Comparison of ENCODE assay signal across 1 cellular context in the genomic region with DNA sequence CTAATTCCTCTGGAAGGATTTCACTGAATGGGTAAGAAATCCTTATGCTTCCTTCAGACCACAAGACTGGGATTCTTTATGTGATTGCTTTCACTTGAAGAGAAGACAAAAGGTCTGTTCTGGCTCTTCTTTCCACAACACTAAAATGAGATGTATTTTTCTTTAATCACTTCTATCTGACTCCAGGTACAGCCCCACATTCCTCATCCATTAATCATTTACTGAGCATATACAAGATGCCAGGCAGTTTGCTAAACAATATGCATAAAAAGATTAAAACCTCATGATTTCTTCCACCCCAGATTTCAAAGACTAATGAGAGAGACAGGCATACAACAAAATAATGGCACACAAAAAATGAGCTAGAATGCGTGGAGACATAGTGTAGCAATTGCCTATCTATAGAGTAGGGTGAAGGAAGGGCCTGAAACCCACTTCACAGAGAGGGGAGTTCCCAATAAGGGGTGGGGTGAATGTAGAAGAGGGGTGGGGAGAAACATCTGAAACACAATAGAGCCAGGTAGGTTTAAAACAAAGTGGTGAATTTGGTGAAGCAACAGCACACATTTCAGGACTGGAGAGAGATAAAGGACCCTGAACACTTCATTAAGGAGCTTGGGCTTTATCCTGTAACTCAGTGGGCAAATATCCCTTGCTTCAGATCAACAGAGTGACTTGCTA.
TF ChIP-seq lines count a peak whose summit lies in the region.

No MANE protein-coding gene starts in this region.

TF ChIP-seq in GM23338, 12 proteins besides CTCF, POLR2A, EP300 and RAD21:
- TF ChIP-seq, protein P1, sequence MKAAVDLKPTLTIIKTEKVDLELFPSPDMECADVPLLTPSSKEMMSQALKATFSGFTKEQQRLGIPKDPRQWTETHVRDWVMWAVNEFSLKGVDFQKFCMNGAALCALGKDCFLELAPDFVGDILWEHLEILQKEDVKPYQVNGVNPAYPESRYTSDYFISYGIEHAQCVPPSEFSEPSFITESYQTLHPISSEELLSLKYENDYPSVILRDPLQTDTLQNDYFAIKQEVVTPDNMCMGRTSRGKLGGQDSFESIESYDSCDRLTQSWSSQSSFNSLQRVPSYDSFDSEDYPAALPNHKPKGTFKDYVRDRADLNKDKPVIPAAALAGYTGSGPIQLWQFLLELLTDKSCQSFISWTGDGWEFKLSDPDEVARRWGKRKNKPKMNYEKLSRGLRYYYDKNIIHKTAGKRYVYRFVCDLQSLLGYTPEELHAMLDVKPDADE (IDR thresholded peaks at IDR 0.05), result no peak
- no peak for TF ChIP-seq EZH2 (IDR thresholded peaks at IDR 0.05; ENCODE audit: low read depth, unreplicated experiment)
- TF ChIP-seq ZNF331 (CRISPR knock-in tag; IDR thresholded peaks at IDR 0.05; ENCODE audit: low read depth), result no peak
- no peak for TF ChIP-seq STAT1 (IDR thresholded peaks at IDR 0.05; ENCODE audit: unreplicated experiment)
- TF ChIP-seq POLR2AphosphoS5 (IDR thresholded peaks at IDR 0.05; ENCODE audit: low read depth), result no peak
- TF ChIP-seq, protein P2, sequence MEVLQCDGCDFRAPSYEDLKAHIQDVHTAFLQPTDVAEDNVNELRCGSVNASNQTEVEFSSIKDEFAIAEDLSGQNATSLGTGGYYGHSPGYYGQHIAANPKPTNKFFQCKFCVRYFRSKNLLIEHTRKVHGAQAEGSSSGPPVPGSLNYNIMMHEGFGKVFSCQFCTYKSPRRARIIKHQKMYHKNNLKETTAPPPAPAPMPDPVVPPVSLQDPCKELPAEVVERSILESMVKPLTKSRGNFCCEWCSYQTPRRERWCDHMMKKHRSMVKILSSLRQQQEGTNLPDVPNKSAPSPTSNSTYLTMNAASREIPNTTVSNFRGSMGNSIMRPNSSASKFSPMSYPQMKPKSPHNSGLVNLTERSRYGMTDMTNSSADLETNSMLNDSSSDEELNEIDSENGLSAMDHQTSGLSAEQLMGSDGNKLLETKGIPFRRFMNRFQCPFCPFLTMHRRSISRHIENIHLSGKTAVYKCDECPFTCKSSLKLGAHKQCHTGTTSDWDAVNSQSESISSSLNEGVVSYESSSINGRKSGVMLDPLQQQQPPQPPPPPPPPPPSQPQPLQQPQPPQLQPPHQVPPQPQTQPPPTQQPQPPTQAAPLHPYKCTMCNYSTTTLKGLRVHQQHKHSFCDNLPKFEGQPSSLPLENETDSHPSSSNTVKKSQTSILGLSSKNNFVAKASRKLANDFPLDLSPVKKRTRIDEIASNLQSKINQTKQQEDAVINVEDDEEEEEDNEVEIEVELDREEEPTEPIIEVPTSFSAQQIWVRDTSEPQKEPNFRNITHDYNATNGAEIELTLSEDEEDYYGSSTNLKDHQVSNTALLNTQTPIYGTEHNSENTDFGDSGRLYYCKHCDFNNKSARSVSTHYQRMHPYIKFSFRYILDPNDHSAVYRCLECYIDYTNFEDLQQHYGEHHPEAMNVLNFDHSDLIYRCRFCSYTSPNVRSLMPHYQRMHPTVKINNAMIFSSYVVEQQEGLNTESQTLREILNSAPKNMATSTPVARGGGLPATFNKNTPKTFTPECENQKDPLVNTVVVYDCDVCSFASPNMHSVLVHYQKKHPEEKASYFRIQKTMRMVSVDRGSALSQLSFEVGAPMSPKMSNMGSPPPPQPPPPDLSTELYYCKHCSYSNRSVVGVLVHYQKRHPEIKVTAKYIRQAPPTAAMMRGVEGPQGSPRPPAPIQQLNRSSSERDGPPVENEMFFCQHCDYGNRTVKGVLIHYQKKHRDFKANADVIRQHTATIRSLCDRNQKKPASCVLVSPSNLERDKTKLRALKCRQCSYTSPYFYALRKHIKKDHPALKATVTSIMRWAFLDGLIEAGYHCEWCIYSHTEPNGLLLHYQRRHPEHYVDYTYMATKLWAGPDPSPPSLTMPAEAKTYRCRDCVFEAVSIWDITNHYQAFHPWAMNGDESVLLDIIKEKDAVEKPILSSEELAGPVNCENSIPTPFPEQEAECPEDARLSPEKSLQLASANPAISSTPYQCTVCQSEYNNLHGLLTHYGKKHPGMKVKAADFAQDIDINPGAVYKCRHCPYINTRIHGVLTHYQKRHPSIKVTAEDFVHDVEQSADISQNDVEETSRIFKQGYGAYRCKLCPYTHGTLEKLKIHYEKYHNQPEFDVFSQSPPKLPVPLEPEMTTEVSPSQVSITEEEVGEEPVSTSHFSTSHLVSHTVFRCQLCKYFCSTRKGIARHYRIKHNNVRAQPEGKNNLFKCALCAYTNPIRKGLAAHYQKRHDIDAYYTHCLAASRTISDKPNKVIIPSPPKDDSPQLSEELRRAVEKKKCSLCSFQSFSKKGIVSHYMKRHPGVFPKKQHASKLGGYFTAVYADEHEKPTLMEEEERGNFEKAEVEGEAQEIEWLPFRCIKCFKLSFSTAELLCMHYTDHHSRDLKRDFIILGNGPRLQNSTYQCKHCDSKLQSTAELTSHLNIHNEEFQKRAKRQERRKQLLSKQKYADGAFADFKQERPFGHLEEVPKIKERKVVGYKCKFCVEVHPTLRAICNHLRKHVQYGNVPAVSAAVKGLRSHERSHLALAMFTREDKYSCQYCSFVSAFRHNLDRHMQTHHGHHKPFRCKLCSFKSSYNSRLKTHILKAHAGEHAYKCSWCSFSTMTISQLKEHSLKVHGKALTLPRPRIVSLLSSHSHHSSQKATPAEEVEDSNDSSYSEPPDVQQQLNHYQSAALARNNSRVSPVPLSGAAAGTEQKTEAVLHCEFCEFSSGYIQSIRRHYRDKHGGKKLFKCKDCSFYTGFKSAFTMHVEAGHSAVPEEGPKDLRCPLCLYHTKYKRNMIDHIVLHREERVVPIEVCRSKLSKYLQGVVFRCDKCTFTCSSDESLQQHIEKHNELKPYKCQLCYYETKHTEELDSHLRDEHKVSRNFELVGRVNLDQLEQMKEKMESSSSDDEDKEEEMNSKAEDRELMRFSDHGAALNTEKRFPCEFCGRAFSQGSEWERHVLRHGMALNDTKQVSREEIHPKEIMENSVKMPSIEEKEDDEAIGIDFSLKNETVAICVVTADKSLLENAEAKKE (CRISPR knock-in tag; IDR thresholded peaks at IDR 0.05), result no peak
- TF ChIP-seq, protein P3, sequence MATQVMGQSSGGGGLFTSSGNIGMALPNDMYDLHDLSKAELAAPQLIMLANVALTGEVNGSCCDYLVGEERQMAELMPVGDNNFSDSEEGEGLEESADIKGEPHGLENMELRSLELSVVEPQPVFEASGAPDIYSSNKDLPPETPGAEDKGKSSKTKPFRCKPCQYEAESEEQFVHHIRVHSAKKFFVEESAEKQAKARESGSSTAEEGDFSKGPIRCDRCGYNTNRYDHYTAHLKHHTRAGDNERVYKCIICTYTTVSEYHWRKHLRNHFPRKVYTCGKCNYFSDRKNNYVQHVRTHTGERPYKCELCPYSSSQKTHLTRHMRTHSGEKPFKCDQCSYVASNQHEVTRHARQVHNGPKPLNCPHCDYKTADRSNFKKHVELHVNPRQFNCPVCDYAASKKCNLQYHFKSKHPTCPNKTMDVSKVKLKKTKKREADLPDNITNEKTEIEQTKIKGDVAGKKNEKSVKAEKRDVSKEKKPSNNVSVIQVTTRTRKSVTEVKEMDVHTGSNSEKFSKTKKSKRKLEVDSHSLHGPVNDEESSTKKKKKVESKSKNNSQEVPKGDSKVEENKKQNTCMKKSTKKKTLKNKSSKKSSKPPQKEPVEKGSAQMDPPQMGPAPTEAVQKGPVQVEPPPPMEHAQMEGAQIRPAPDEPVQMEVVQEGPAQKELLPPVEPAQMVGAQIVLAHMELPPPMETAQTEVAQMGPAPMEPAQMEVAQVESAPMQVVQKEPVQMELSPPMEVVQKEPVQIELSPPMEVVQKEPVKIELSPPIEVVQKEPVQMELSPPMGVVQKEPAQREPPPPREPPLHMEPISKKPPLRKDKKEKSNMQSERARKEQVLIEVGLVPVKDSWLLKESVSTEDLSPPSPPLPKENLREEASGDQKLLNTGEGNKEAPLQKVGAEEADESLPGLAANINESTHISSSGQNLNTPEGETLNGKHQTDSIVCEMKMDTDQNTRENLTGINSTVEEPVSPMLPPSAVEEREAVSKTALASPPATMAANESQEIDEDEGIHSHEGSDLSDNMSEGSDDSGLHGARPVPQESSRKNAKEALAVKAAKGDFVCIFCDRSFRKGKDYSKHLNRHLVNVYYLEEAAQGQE (IDR thresholded peaks at IDR 0.05; ENCODE audit: unreplicated experiment), result no peak
- no peak for TF ChIP-seq NANOG (IDR thresholded peaks at IDR 0.05; ENCODE audit: borderline replicate concordance)
- TF ChIP-seq CREB1 (CRISPR knock-in tag; IDR thresholded peaks at IDR 0.05; ENCODE audit: low read depth), result no peak
- TF ChIP-seq ZNF114 (CRISPR knock-in tag; IDR thresholded peaks at IDR 0.05), result no peak
- no peak for TF ChIP-seq EZH2phosphoT487 (IDR thresholded peaks at IDR 0.05; ENCODE audit: unreplicated experiment)
- TF ChIP-seq JUNB (IDR thresholded peaks at IDR 0.05; ENCODE audit: unreplicated experiment), result no peak
TF ChIP-seq in GM23338: peak in this region for 0.
